Comparison of ENCODE assay signal across 35 cellular contexts in genomic region chr1:156522443-156522970, GRCh38. TPM values are rescaled to one million over a fixed set of nuclear protein-coding genes. Genes with fewer than 3 reads are reported as not detected.
"Had no signal": no experiment of that assay in that cellular context is flagged by ENCODE, and none has a peak within 500 bp of the region (broad histone marks: within the 10 kb centered on the region; RNA-seq: fewer than 3 reads in every experiment).

No MANE protein-coding gene starts in this region.

- H3K9me3 Mint-ChIP-seq: immature natural killer cell; memory B cell; naive thymus-derived CD4-positive, alpha-beta T cell; natural killer cell treated with Interleukin-12 subunit alpha and Interleukin-12 subunit beta and Interleukin-15 and Interleukin-18, amount 100 ng/mL, for 72 hours; stimulated activated memory B cell treated with anti-CD40 and anti-IgM and Interleukin-4, amounts not matched to agents 10 μg/mL and 1 μg/mL and 100 μg/mL, for 72 hours had no signal

- H3K36me3 Mint-ChIP-seq: immature natural killer cell; memory B cell; natural killer cell treated with Interleukin-12 subunit alpha and Interleukin-12 subunit beta and Interleukin-15 and Interleukin-18, amount 100 ng/mL, for 72 hours; stimulated activated memory B cell treated with anti-CD40 and anti-IgM and Interleukin-4, amounts not matched to agents 10 μg/mL and 1 μg/mL and 100 μg/mL, for 72 hours had no signal

- H3K9me3 ChIP-seq: left ventricle myocardium inferior, mucosa of descending colon, ovary, right atrium auricular region, right lobe of liver, stomach, testis, thyroid gland, transverse colon, upper lobe of right lung had no signal

- H3K27ac Mint-ChIP-seq: immature natural killer cell; memory B cell; natural killer cell treated with Interleukin-12 subunit alpha and Interleukin-12 subunit beta and Interleukin-15 and Interleukin-18, amount 100 ng/mL, for 72 hours; progenitor cell of endocrine pancreas; stimulated activated memory B cell treated with anti-CD40 and anti-IgM and Interleukin-4, amounts not matched to agents 10 μg/mL and 1 μg/mL and 100 μg/mL, for 72 hours had no signal

- H3K36me3 ChIP-seq: left ventricle myocardium inferior, ovary, right atrium auricular region, right lobe of liver, stomach, thyroid gland, transverse colon, upper lobe of right lung had no signal

- DNase-seq: hypothalamus; immature natural killer cell; kidney; left colon; left ventricle myocardium inferior; midbrain; mucosa of descending colon; naive thymus-derived CD4-positive, alpha-beta T cell; ovary; right lobe of liver; stimulated activated CD4-positive, alpha-beta T cell treated with anti-CD3 and anti-CD28 coated beads, Interleukin-1b, Interleukin-23, amount 100 ng/mL, for 48 hours; stimulated activated CD4-positive, alpha-beta T cell treated with anti-CD3 and anti-CD28 coated beads, Interleukin-2, amount 100 ng/mL, for 48 hours; stimulated activated CD4-positive, alpha-beta T cell treated with anti-CD3 and anti-CD28 coated beads, Interleukin-4, amount 100 ng/mL, for 4 hours; stimulated activated CD8-positive, alpha-beta memory T cell treated with anti-CD3 and anti-CD28 coated beads, Interleukin-4, amount 100 ng/mL, for 48 hours; stimulated activated naive CD8-positive, alpha-beta T cell treated with anti-CD3 and anti-CD28 coated beads, Interleukin-15, Interleukin-2, amounts not matched to agents 100 U/mL and 50 U/mL, for 24 hours; stomach; testis; thyroid gland; transverse colon; upper lobe of right lung had no signal

- H3K4me3 Mint-ChIP-seq: immature natural killer cell; memory B cell; naive thymus-derived CD4-positive, alpha-beta T cell; natural killer cell treated with Interleukin-12 subunit alpha and Interleukin-12 subunit beta and Interleukin-15 and Interleukin-18, amount 100 ng/mL, for 72 hours; stimulated activated memory B cell treated with anti-CD40 and anti-IgM and Interleukin-4, amounts not matched to agents 10 μg/mL and 1 μg/mL and 100 μg/mL, for 72 hours had no signal

- H3K4me2 ChIP-seq: smooth muscle cell had no signal

- H3K27me3 ChIP-seq: ovary, right atrium auricular region, right lobe of liver, stomach, testis, thyroid gland, transverse colon, upper lobe of right lung had no signal

- H3K27ac ChIP-seq: left ventricle myocardium inferior, ovary, right atrium auricular region, right lobe of liver, stomach, testis, thyroid gland, transverse colon, upper lobe of right lung had no signal

- H3K4me1 ChIP-seq: right lobe of liver, thyroid gland, upper lobe of right lung had no signal

- H3K27me3 Mint-ChIP-seq: memory B cell; naive thymus-derived CD4-positive, alpha-beta T cell; natural killer cell treated with Interleukin-12 subunit alpha and Interleukin-12 subunit beta and Interleukin-15 and Interleukin-18, amount 100 ng/mL, for 72 hours; stimulated activated memory B cell treated with anti-CD40 and anti-IgM and Interleukin-4, amounts not matched to agents 10 μg/mL and 1 μg/mL and 100 μg/mL, for 72 hours had no signal

- ATAC-seq: left colon; mucosa of descending colon; naive thymus-derived CD4-positive, alpha-beta T cell; natural killer cell treated with Interleukin-12 subunit alpha and Interleukin-12 subunit beta and Interleukin-15 and Interleukin-18, amount 100 ng/mL, for 72 hours; right lobe of liver; stimulated activated memory B cell treated with anti-CD40 and anti-IgM and Interleukin-4, amounts not matched to agents 10 μg/mL and 1 μg/mL and 100 μg/mL, for 72 hours; stimulated activated naive CD8-positive, alpha-beta T cell treated with anti-CD3 and anti-CD28 coated beads, Interleukin-15, Interleukin-2, amounts not matched to agents 100 U/mL and 50 U/mL, for 24 hours; upper lobe of right lung had no signal

- H3K4me3 ChIP-seq: left ventricle myocardium inferior, lung, mucosa of descending colon, ovary, right atrium auricular region, right lobe of liver, smooth muscle cell, stomach, testis, thyroid gland, transverse colon, upper lobe of right lung had no signal

- FAIRE-seq: islet of Langerhans, kidney, urothelium cell line had no signal

RNA-seq across cellular contexts. Expression of gene IQGAP3, which starts 49.9 kb away (rescaled TPM):
- polyA plus RNA-seq: immature natural killer cell; naive thymus-derived CD4-positive, alpha-beta T cell; neural cell had no signal

RNA-seq across cellular contexts. Expression of gene TTC24, which starts 57.0 kb away (rescaled TPM):
- total RNA-seq: left ventricle myocardium inferior, mesenteric fat pad, omental fat pad, progenitor cell of endocrine pancreas, pulmonary artery endothelial cell, renal cortical epithelial cell, right atrium auricular region, skeletal muscle tissue, smooth muscle cell, testis, transverse colon, upper lobe of right lung had no signal
- polyA plus RNA-seq: neural cell, smooth muscle cell, stomach had no signal
